ENCODE assay signal across 8 cellular contexts in genomic region chr1:63327417-63328139, GRCh38. TPM values are rescaled to one million over a fixed set of nuclear protein-coding genes. Genes with fewer than 3 reads are reported as not detected.
A peak's percentile ranks its signal among the peaks of the same experiment; 100 is the strongest.
DNase-seq lines count a peak whose midpoint lies in the region; ATAC-seq and TF ChIP-seq lines count a peak whose summit lies in the region.

No MANE protein-coding gene starts in this region.

- H3K4me2 ChIP-seq in Loucy (ENCODE audit: low read depth, low read length, poor library complexity, severe bottlenecking), result no peak overlapping the region

- no peaks in the 10 kb centered on the region for H3K9me2 ChIP-seq in Loucy (replicated peaks; ENCODE audit: low read depth, low read length)

- ATAC-seq in GM19351 (IDR thresholded peaks at IDR 0.05; ENCODE audit: unreplicated experiment) (peak; percentile 79), GM21723 (IDR thresholded peaks at IDR 0.05; ENCODE audit: unreplicated experiment) (no peak)

- peaks cover 7% of the 10 kb centered on the region for H3K36me3 Mint-ChIP-seq in T-helper 1 cell treated with Interleukin-12 subunit alpha and Interleukin-12 subunit beta and Interleukin-4 antibody, amounts not matched to agents 30 μg/mL and 1 μg/mL, for 36 hours (ENCODE audit: low read depth)

- H4K20me1 ChIP-seq in Loucy (ENCODE audit: insufficient read depth, low read length, poor library complexity, severe bottlenecking), result no peaks in the 10 kb centered on the region

- peak; percentile 79 for TF ChIP-seq CTCF in Loucy (conservative IDR thresholded peaks at IDR 0.05; ENCODE audit: low read length)

- H3K27ac Mint-ChIP-seq in T-helper 1 cell treated with Interleukin-12 subunit alpha and Interleukin-12 subunit beta and Interleukin-4 antibody, amounts not matched to agents 30 μg/mL and 1 μg/mL, for 36 hours, result peak overlapping the region; percentile 78

- no peaks in the 10 kb centered on the region for H3K4me1 ChIP-seq in Loucy (ENCODE audit: insufficient read depth, low read length, poor library complexity, severe bottlenecking)

- no peaks in the 10 kb centered on the region for H3K79me2 ChIP-seq in Loucy (ENCODE audit: insufficient read depth, low read length)

- no peaks in the 10 kb centered on the region for H3F3A ChIP-seq in Loucy (ENCODE audit: low read depth)

- H3K27me3 ChIP-seq in Loucy (ENCODE audit: insufficient read depth, low read length, poor library complexity, severe bottlenecking), result no peaks in the 10 kb centered on the region

- no peaks in the 10 kb centered on the region for H3K9me3 Mint-ChIP-seq in T-helper 1 cell treated with Interleukin-12 subunit alpha and Interleukin-12 subunit beta and Interleukin-4 antibody, amounts not matched to agents 30 μg/mL and 1 μg/mL, for 36 hours

- H2AFZ ChIP-seq in Loucy (ENCODE audit: low read length), result no peak overlapping the region

- no peak overlapping the region for H3K9ac ChIP-seq in Loucy (ENCODE audit: low read depth, low read length, poor library complexity, severe bottlenecking)

- no peaks in the 10 kb centered on the region for H3K36me3 ChIP-seq in Loucy (ENCODE audit: insufficient read depth, low read length)

- peaks cover 26% of the 10 kb centered on the region for H3K4me1 Mint-ChIP-seq in T-helper 1 cell treated with Interleukin-12 subunit alpha and Interleukin-12 subunit beta and Interleukin-4 antibody, amounts not matched to agents 30 μg/mL and 1 μg/mL, for 36 hours (ENCODE audit: low read depth)

- H3K4me3 ChIP-seq in Loucy (ENCODE audit: low read length, poor library complexity, severe bottlenecking), result no peak overlapping the region

- peak; percentile 83 for DNase-seq in D341Med (ENCODE audit: low spot score)
- DNase-seq in epidermal melanocyte (ENCODE audit: insufficient read length, low spot score), result peak; percentile 77
- peak; percentile 54 for DNase-seq in mucosa of gallbladder (ENCODE audit: low spot score)
- DNase-seq in NCI-H1436 (lab: John Stamatoyannopoulos, UW), result no peak

- H3K9me3 ChIP-seq in Loucy (ENCODE audit: insufficient read depth, low read depth, low read length), result no peaks in the 10 kb centered on the region

- peak overlapping the region; percentile 34 for H3K4me3 Mint-ChIP-seq in T-helper 1 cell treated with Interleukin-12 subunit alpha and Interleukin-12 subunit beta and Interleukin-4 antibody, amounts not matched to agents 30 μg/mL and 1 μg/mL, for 36 hours

- peaks cover 76% of the 10 kb centered on the region for H3K27me3 Mint-ChIP-seq in T-helper 1 cell treated with Interleukin-12 subunit alpha and Interleukin-12 subunit beta and Interleukin-4 antibody, amounts not matched to agents 30 μg/mL and 1 μg/mL, for 36 hours (ENCODE audit: low read depth)

RNA-seq across cellular contexts. Expression of gene FOXD3, which starts 5.2 kb away (rescaled TPM):
- total RNA-seq in mucosa of gallbladder, result 1.3 TPM

RNA-seq across cellular contexts. Expression of gene ALG6, which starts 39.8 kb away (rescaled TPM):
- total RNA-seq in mucosa of gallbladder, result 12.5 TPM
